Comparison of ENCODE assay signal across 8 cellular contexts in genomic region chr9:36092509-36093215, GRCh38. TPM values are rescaled to one million over a fixed set of nuclear protein-coding genes. Genes with fewer than 3 reads are reported as not detected.
DNase-seq lines count a peak whose midpoint lies in the region; ATAC-seq lines count a peak whose summit lies in the region.

No MANE protein-coding gene starts in this region.

- DNase-seq in activated T-cell treated with anti-CD3 and anti-CD28 coated beads for 24 hours (ENCODE audit: low read depth) (peak; percentile 11), HT-29 (ENCODE audit: low spot score) (no peak), DMS 273 (lab: John Stamatoyannopoulos, UW; ENCODE audit: unreplicated experiment) (no peak), NCI-H2196 (lab: John Stamatoyannopoulos, UW; ENCODE audit: unreplicated experiment) (no peak), T-helper 9 cell (no peak)
- DNase-seq in natural killer cell treated with Interleukin-12 subunit alpha and Interleukin-12 subunit beta and Interleukin-15 and Interleukin-18, amount 100 ng/mL, for 72 hours (ENCODE audit: low spot score): peak; percentile 63

- no peaks in the 10 kb centered on the region for H3K9me3 Mint-ChIP-seq in natural killer cell treated with Interleukin-12 subunit alpha and Interleukin-12 subunit beta and Interleukin-15 and Interleukin-18, amount 100 ng/mL, for 72 hours

- peak overlapping the region; percentile 21 for H3K4me3 Mint-ChIP-seq in natural killer cell treated with Interleukin-12 subunit alpha and Interleukin-12 subunit beta and Interleukin-15 and Interleukin-18, amount 100 ng/mL, for 72 hours

- H3K4me1 Mint-ChIP-seq in natural killer cell treated with Interleukin-12 subunit alpha and Interleukin-12 subunit beta and Interleukin-15 and Interleukin-18, amount 100 ng/mL, for 72 hours (ENCODE audit: low read depth in 2 of 2): peaks cover 14 to 20% of the 10 kb centered on the region in 2 donors

- H3K27me3 Mint-ChIP-seq in natural killer cell treated with Interleukin-12 subunit alpha and Interleukin-12 subunit beta and Interleukin-15 and Interleukin-18, amount 100 ng/mL, for 72 hours: no peaks in the 10 kb centered on the region

- H3K36me3 Mint-ChIP-seq in natural killer cell treated with Interleukin-12 subunit alpha and Interleukin-12 subunit beta and Interleukin-15 and Interleukin-18, amount 100 ng/mL, for 72 hours: peaks cover 7% of the 10 kb centered on the region

- ATAC-seq in GM19467 (IDR thresholded peaks at IDR 0.05; ENCODE audit: unreplicated experiment) (peak; percentile 84), HG03432 (IDR thresholded peaks at IDR 0.05; ENCODE audit: unreplicated experiment) (peak; percentile 92)
- peak; percentile 85 to 96 for ATAC-seq in natural killer cell treated with Interleukin-12 subunit alpha and Interleukin-12 subunit beta and Interleukin-15 and Interleukin-18, amount 100 ng/mL, for 72 hours

- H3K27ac Mint-ChIP-seq in natural killer cell treated with Interleukin-12 subunit alpha and Interleukin-12 subunit beta and Interleukin-15 and Interleukin-18, amount 100 ng/mL, for 72 hours: peak overlapping the region; percentile 45 to 85

RNA-seq across cellular contexts. Expression of gene GLIPR2, which starts 43.9 kb away (rescaled TPM):
- 10 to 100 TPM; 11.0 to 27.1 TPM for total RNA-seq in natural killer cell treated with Interleukin-12 subunit alpha and Interleukin-12 subunit beta and Interleukin-15 and Interleukin-18, amount 100 ng/mL, for 72 hours
- total RNA-seq in HT-29 (2014; rRNA removed; shearing (Covaris generic)): 0.10 and 0.28 TPM in 2 replicates

RNA-seq across cellular contexts. Expression of gene RECK, which starts 55.9 kb away (rescaled TPM):
- total RNA-seq in natural killer cell treated with Interleukin-12 subunit alpha and Interleukin-12 subunit beta and Interleukin-15 and Interleukin-18, amount 100 ng/mL, for 72 hours: 1 to 10 TPM; 4.0 to 7.0 TPM
- not detected in 2 replicates for total RNA-seq in HT-29 (2014; rRNA removed; shearing (Covaris generic))

Comparison
In these comparisons a context has a peak if more than half of its experiments do, and no peak if none do; other contexts are left out.
1. DNase-seq: peak in activated T-cell treated with anti-CD3 and anti-CD28 coated beads for 24 hours (single experiment) and natural killer cell treated with Interleukin-12 subunit alpha and Interleukin-12 subunit beta and Interleukin-15 and Interleukin-18, amount 100 ng/mL, for 72 hours (single experiment); none in HT-29 (single experiment), DMS 273 (single experiment), NCI-H2196 (single experiment) and T-helper 9 cell (single experiment).
2. Peak in every context shown above with its lines, with median percentiles within 50 percentile points of each other: ATAC-seq.